ENCODE assay signal across 25 cellular contexts in the genomic region with DNA sequence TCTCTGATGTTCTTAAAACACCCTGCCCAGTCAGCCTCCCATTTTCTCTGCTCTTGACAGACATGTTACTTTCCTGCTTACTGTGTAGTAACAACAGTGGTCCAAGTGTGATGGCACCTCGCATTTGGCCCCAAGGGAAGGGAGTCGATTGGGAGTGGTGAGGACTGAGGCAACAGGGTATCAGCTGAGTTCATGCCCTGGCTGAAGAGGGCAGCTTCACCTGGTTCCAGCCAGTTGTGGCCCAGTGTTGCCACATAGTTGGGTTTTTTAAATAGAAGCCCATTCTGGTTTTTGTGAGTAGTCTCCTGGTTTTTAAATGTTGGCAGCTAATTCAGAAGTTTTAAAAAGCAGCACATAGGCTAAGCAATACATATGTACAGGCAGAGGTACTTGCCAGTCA.
"Had no signal": no experiment of that assay in that cellular context is flagged by ENCODE, and none has a peak within 500 bp of the region (broad histone marks: within the 10 kb centered on the region; RNA-seq: fewer than 3 reads in every experiment).

No MANE protein-coding gene starts in this region.

- FAIRE-seq: frontal cortex, urothelium cell line had no signal

- H3K4me3 Mint-ChIP-seq: immature natural killer cell; naive thymus-derived CD8-positive, alpha-beta T cell; nephron progenitor cell; stimulated activated memory B cell treated with anti-CD40 and anti-IgM and Interleukin-4, amounts not matched to agents 10 μg/mL and 1 μg/mL and 100 μg/mL, for 72 hours; stimulated activated naive CD8-positive, alpha-beta T cell treated with anti-CD3 and anti-CD28 coated beads, Interleukin-15, Interleukin-2, amounts not matched to agents 100 ng/mL and 50 ng/mL, for 24 hours had no signal

- H3K4me3 ChIP-seq: dorsolateral prefrontal cortex, lower lobe of right lung, ovary, psoas muscle, skin epidermis, spleen, thoracic aorta, tibial nerve, upper lobe of left lung had no signal

- H3K27ac Mint-ChIP-seq: naive thymus-derived CD8-positive, alpha-beta T cell; nephron progenitor cell; stimulated activated memory B cell treated with anti-CD40 and anti-IgM and Interleukin-4, amounts not matched to agents 10 μg/mL and 1 μg/mL and 100 μg/mL, for 72 hours had no signal

- H3K9me3 Mint-ChIP-seq: immature natural killer cell; naive thymus-derived CD8-positive, alpha-beta T cell; nephron progenitor cell; stimulated activated memory B cell treated with anti-CD40 and anti-IgM and Interleukin-4, amounts not matched to agents 10 μg/mL and 1 μg/mL and 100 μg/mL, for 72 hours; stimulated activated naive CD8-positive, alpha-beta T cell treated with anti-CD3 and anti-CD28 coated beads, Interleukin-15, Interleukin-2, amounts not matched to agents 100 ng/mL and 50 ng/mL, for 24 hours had no signal

- H3K4me1 ChIP-seq: psoas muscle, tibial nerve had no signal

- H3K27me3 Mint-ChIP-seq: naive thymus-derived CD8-positive, alpha-beta T cell; stimulated activated memory B cell treated with anti-CD40 and anti-IgM and Interleukin-4, amounts not matched to agents 10 μg/mL and 1 μg/mL and 100 μg/mL, for 72 hours; stimulated activated naive CD8-positive, alpha-beta T cell treated with anti-CD3 and anti-CD28 coated beads, Interleukin-15, Interleukin-2, amounts not matched to agents 100 ng/mL and 50 ng/mL, for 24 hours had no signal

- H3K36me3 ChIP-seq: ovary had no signal

- ATAC-seq: left ventricle myocardium superior; lower lobe of right lung; naive thymus-derived CD8-positive, alpha-beta T cell; psoas muscle; right cardiac atrium; stimulated activated memory B cell treated with anti-CD40 and anti-IgM and Interleukin-4, amounts not matched to agents 10 μg/mL and 1 μg/mL and 100 μg/mL, for 72 hours had no signal

- DNase-seq: dorsolateral prefrontal cortex; effector CD4-positive, alpha-beta T cell; hypothalamus; immature natural killer cell; islet precursor cell; kidney glomerular epithelial cell; left ventricle myocardium superior; lower lobe of right lung; naive thymus-derived CD8-positive, alpha-beta T cell; nephron progenitor cell; occipital lobe; ovary; posterior cingulate gyrus; psoas muscle; right cardiac atrium; spleen; stimulated activated CD4-positive, alpha-beta T cell treated with anti-CD3 and anti-CD28 coated beads, Interleukin-4, amount 100 ng/mL, for 4 hours; upper lobe of left lung had no signal

- H3K27ac ChIP-seq: lower lobe of right lung, ovary, psoas muscle, skin epidermis, thoracic aorta, tibial nerve, upper lobe of left lung had no signal

- H3K4me1 Mint-ChIP-seq: immature natural killer cell; naive thymus-derived CD8-positive, alpha-beta T cell; nephron progenitor cell; stimulated activated memory B cell treated with anti-CD40 and anti-IgM and Interleukin-4, amounts not matched to agents 10 μg/mL and 1 μg/mL and 100 μg/mL, for 72 hours had no signal

- H3K27me3 ChIP-seq: dorsolateral prefrontal cortex, ovary, spleen, tibial nerve, upper lobe of left lung had no signal

- H3K9me3 ChIP-seq: lower lobe of right lung, ovary, psoas muscle, spleen, thoracic aorta, tibial nerve, upper lobe of left lung had no signal
